In the genomic region with DNA sequence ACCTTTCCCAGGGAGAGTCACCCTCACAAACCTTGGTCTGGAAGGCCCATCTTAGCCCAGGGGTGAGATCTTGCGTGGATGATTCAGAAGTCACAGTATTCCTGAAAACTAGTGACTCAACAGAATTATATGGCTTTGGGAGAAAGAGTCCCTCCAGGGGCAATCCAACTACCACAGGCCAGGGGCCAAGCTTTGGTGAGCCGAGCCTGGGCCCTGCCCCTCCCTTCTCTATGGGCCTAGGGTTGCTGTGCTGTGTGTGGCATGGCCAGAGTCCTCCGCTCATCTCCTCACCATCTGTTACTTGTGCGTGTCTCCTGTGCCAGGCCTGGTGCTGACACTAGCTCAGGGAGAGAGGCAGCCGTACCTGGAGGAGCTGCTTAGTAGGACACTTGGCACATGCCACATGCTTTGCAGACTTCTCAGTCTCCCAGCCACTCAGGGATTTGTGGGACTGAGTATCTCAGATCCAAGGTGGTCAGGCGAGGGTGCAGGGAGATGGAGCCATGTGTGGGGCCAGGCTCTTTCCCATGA, we compare ENCODE assay signal across 11 cellular contexts. TPM values are rescaled to one million over a fixed set of nuclear protein-coding genes. Genes with fewer than 3 reads are reported as not detected.
DNase-seq lines count a peak whose midpoint lies in the region; ATAC-seq, FAIRE-seq and TF ChIP-seq lines count a peak whose summit lies in the region.
"Had no signal": no experiment of that assay in that cellular context is flagged by ENCODE, and none has a peak within 500 bp of the region (broad histone marks: within the 10 kb centered on the region; RNA-seq: fewer than 3 reads in every experiment).

No MANE protein-coding gene starts in this region.

- no peak overlapping the region for H3K4me3 Mint-ChIP-seq in activated CD8-positive, alpha-beta T cell treated with anti-CD3 and anti-CD28 coated beads for 36 hours

- no peaks in the 10 kb centered on the region for H3K9me3 ChIP-seq in left lung
- no peaks in the 10 kb centered on the region for H3K9me3 ChIP-seq in kidney (ENCODE audit: control insufficient read depth in 1 of 2, low read length in 2 of 2)
- H3K9me3 ChIP-seq: heart right ventricle had no signal

- H3K4me3 ChIP-seq in bronchial epithelial cell (ENCODE audit: low read depth, low read length) (no peak overlapping the region), left lung (no peak overlapping the region), kidney (ENCODE audit: low read length in 2 of 2) (no peak overlapping the region)
- H3K4me3 ChIP-seq: heart right ventricle had no signal

- DNase-seq in AG08395 (ENCODE audit: low spot score) (peak; percentile 76), LHCN-M2 (ENCODE audit: low read depth) (peak; percentile 49), bronchial epithelial cell (ENCODE audit: low read depth) (peak; percentile 76), left lung (no peak), GM10266 (ENCODE audit: extremely low spot score) (no peak), D721Med (ENCODE audit: insufficient read length, low spot score) (no peak), kidney (no peak)
- DNase-seq in activated CD8-positive, alpha-beta T cell treated with anti-CD3 and anti-CD28 coated beads for 36 hours, result no peak
- DNase-seq: cortex of kidney had no signal

- no peaks in the 10 kb centered on the region for H3K27me3 ChIP-seq in bronchial epithelial cell (ENCODE audit: control insufficient read depth, insufficient read depth, low read length)
- H3K27me3 ChIP-seq in left lung, result no peaks in the 10 kb centered on the region
- H3K27me3 ChIP-seq: heart right ventricle had no signal

- no peak overlapping the region for H3K9ac ChIP-seq in kidney (ENCODE audit: low read length in 2 of 2)

- no peak overlapping the region for H3K27ac Mint-ChIP-seq in activated CD8-positive, alpha-beta T cell treated with anti-CD3 and anti-CD28 coated beads for 36 hours

- no peaks in the 10 kb centered on the region for H3K27me3 Mint-ChIP-seq in activated CD8-positive, alpha-beta T cell treated with anti-CD3 and anti-CD28 coated beads for 36 hours

- FAIRE-seq in bronchial epithelial cell (lab: Jason Lieb, UNC), result no peak
- no peak for FAIRE-seq in D721Med (lab: Jason Lieb, UNC)
- no peak for FAIRE-seq in kidney (lab: Jason Lieb, UNC)
- FAIRE-seq: GM19239 had no signal

- POLR2A ChIA-PET in activated CD8-positive, alpha-beta T cell treated with anti-CD3 and anti-CD28 coated beads for 36 hours (lab: Charles Lee), result interaction anchor here (0.6 kb wide), 1 partner anchor 18 kb away, joined by 3 read pairs; no protein-coding TSS in a partner anchor

- CTCF ChIA-PET in activated CD8-positive, alpha-beta T cell treated with anti-CD3 and anti-CD28 coated beads for 36 hours (lab: Charles Lee), result no interaction called here

- H3K4me1 Mint-ChIP-seq in activated CD8-positive, alpha-beta T cell treated with anti-CD3 and anti-CD28 coated beads for 36 hours (ENCODE audit: low read depth), result no peaks in the 10 kb centered on the region

- no peaks in the 10 kb centered on the region for H3K36me3 Mint-ChIP-seq in activated CD8-positive, alpha-beta T cell treated with anti-CD3 and anti-CD28 coated beads for 36 hours (ENCODE audit: low read depth)

- intact Hi-C loops in left lung (cut with DNase I) (no loop called here), kidney (cut with DNase I) (no loop called here)
- intact Hi-C loops in activated CD8-positive, alpha-beta T cell treated with anti-CD3 and anti-CD28 coated beads for 36 hours (cut with micrococcal nuclease), result no loop called here

- no peaks in the 10 kb centered on the region for H3K9me3 Mint-ChIP-seq in activated CD8-positive, alpha-beta T cell treated with anti-CD3 and anti-CD28 coated beads for 36 hours

- peaks cover 0 to 10% of the 10 kb centered on the region in 2 donors for H3K4me1 ChIP-seq in left lung
- H3K4me1 ChIP-seq in kidney (ENCODE audit: control insufficient read depth in 1 of 2, insufficient read depth in 1 of 2, low read depth in 1 of 2, low read length in 2 of 2), result no peaks in the 10 kb centered on the region
- H3K4me1 ChIP-seq: heart right ventricle had no signal

- no peak overlapping the region for H3K27ac ChIP-seq in left lung
- no peak overlapping the region for H3K27ac ChIP-seq in kidney (ENCODE audit: low read depth in 2 of 2, low read length in 2 of 2)
- H3K27ac ChIP-seq: heart right ventricle had no signal

- TF ChIP-seq CTCF in bronchial epithelial cell (IDR thresholded peaks at IDR 0.05; ENCODE audit: insufficient read depth, low read length, severe bottlenecking), result no peak
- TF ChIP-seq CTCF in left lung (IDR thresholded peaks at IDR 0.05), result no peak
- no peak for TF ChIP-seq CTCF in GM10266 (IDR thresholded peaks at IDR 0.05; ENCODE audit: control insufficient read depth, insufficient read depth, low read depth, missing control alignments)
- no peak for TF ChIP-seq CTCF in D721Med (IDR thresholded peaks at IDR 0.05; ENCODE audit: insufficient read depth, missing control alignments)
- TF ChIP-seq CTCF in activated CD8-positive, alpha-beta T cell treated with anti-CD3 and anti-CD28 coated beads for 36 hours (IDR thresholded peaks at IDR 0.05), result no peak
- TF ChIP-seq CTCF in kidney (IDR thresholded peaks at IDR 0.05; ENCODE audit: borderline replicate concordance, extremely low read depth, insufficient read depth), result no peak

- H3K36me3 ChIP-seq in bronchial epithelial cell (ENCODE audit: control insufficient read depth, insufficient read depth, low read length), result no peaks in the 10 kb centered on the region
- H3K36me3 ChIP-seq in left lung, result no peaks in the 10 kb centered on the region
- H3K36me3 ChIP-seq in kidney (ENCODE audit: control insufficient read depth in 1 of 2, insufficient read depth in 2 of 2, low read length in 2 of 2), result no peaks in the 10 kb centered on the region
- H3K36me3 ChIP-seq: heart right ventricle had no signal

- peak; percentile 37 for ATAC-seq in left lung
- ATAC-seq in activated CD8-positive, alpha-beta T cell treated with anti-CD3 and anti-CD28 coated beads for 36 hours, result no peak

RNA-seq across cellular contexts. Expression of a gene that starts 40.7 kb away (rescaled TPM):
- 9.7 and 16.2 TPM in 2 replicates for total RNA-seq in LHCN-M2 (2014; rRNA removed)
- polyA plus RNA-seq in LHCN-M2 (2012), result 12.8 TPM
- total RNA-seq in bronchial epithelial cell, result 14.2 and 19.2 TPM in 2 replicates
- 10 to 100 TPM in 1 of 2 donors, 1 to 10 TPM in 1; 8.4 to 12.1 TPM for total RNA-seq in left lung
- total RNA-seq in activated CD8-positive, alpha-beta T cell treated with anti-CD3 and anti-CD28 coated beads for 36 hours, result 1 to 10 TPM; 6.2 to 7.5 TPM
- 12.9 TPM for total RNA-seq in kidney
- polyA plus RNA-seq in kidney (ENCODE audit: insufficient read depth, low read depth, low replicate concordance), result 11.7 TPM

Comparison
In these comparisons a context has a peak if more than half of its experiments do, and no peak if none do; other contexts are left out.
1. DNase-seq: peak in AG08395 (single experiment), LHCN-M2 (single experiment) and bronchial epithelial cell (single experiment); none in left lung (0 of 2), GM10266 (single experiment), D721Med (single experiment), activated CD8-positive, alpha-beta T cell treated with anti-CD3 and anti-CD28 coated beads for 36 hours (single experiment) and kidney (single experiment).